ENCODE assay signal across 9 cellular contexts in genomic region chr16:10828851-10829331, GRCh38. TPM values are rescaled to one million over a fixed set of nuclear protein-coding genes. Genes with fewer than 3 reads are reported as not detected.
DNase-seq lines count a peak whose midpoint lies in the region; ATAC-seq and TF ChIP-seq lines count a peak whose summit lies in the region.
"Had no signal": no experiment of that assay in that cellular context is flagged by ENCODE, and none has a peak within 500 bp of the region (broad histone marks: within the 10 kb centered on the region; RNA-seq: fewer than 3 reads in every experiment).

No MANE protein-coding gene starts in this region.

- no peak overlapping the region for H2BK15ac ChIP-seq in mesenchymal stem cell (ENCODE audit: low read depth, poor library complexity, severe bottlenecking)

- intact Hi-C loops in dorsolateral prefrontal cortex (cut with DNase I): no loop called here

- no peak overlapping the region for H2BK5ac ChIP-seq in mesenchymal stem cell (ENCODE audit: low read depth, low read length, poor library complexity, severe bottlenecking)

- H3K27me3 ChIP-seq in dorsolateral prefrontal cortex (peaks cover 0 to 7% (median 0%) of the 10 kb centered on the region in 45 donors), mesenchymal stem cell (ENCODE audit: control insufficient read depth in 1 of 2, insufficient read depth in 1 of 2, low read length in 2 of 2) (peaks cover 0 to 16% of the 10 kb centered on the region in 2 experiments), upper lobe of left lung (no peaks in the 10 kb centered on the region)

- H2BK12ac ChIP-seq in mesenchymal stem cell (ENCODE audit: low read length in 2 of 2): no peak overlapping the region

- no peak overlapping the region for H2AFZ ChIP-seq in mesenchymal stem cell (ENCODE audit: low read depth, low read length)

- H3K79me1 ChIP-seq in mesenchymal stem cell (replicated peaks; ENCODE audit: low read length, poor library complexity, severe bottlenecking): no peaks in the 10 kb centered on the region

- H3K4me2 ChIP-seq in mesenchymal stem cell (ENCODE audit: low read length, poor library complexity, severe bottlenecking): no peak overlapping the region

- H3K9me3 Mint-ChIP-seq in activated CD8-positive, alpha-beta memory T cell treated with anti-CD3 and anti-CD28 coated beads, Interleukin-2, amount 10 ng/mL, durations not matched to agents 7 days and 5 days (ENCODE audit: low read depth): no peaks in the 10 kb centered on the region

- H3K4ac ChIP-seq in mesenchymal stem cell (ENCODE audit: low read depth in 1 of 2, low read length in 2 of 2): no peak overlapping the region

- H3K4me3 ChIP-seq in AG09309 (ENCODE audit: control insufficient read depth, low read depth, low read length) (peak overlapping the region; percentile 7), dorsolateral prefrontal cortex (peak overlapping the region in 28 of 59 donors; percentile 3 to 51 (median 25)), mesenchymal stem cell (ENCODE audit: insufficient read depth in 1 of 2, low read depth in 1 of 2, low read length in 2 of 2) (peak overlapping the region in 1 of 2 experiments; percentile 65), upper lobe of left lung (peak overlapping the region in 1 of 4 donors; percentile 1)

- no peak overlapping the region for H3K18ac ChIP-seq in mesenchymal stem cell (ENCODE audit: low read depth in 1 of 2, low read length in 2 of 2)

- H3K4me1 ChIP-seq in mesenchymal stem cell (ENCODE audit: control insufficient read depth, insufficient read depth, low read depth, low read length) (no peaks in the 10 kb centered on the region), upper lobe of left lung (peaks cover 41 to 51% (median 49%) of the 10 kb centered on the region in 4 donors)

- peak overlapping the region; percentile 92 for H3K9ac ChIP-seq in mesenchymal stem cell (ENCODE audit: low read length)

- WGBS in mesenchymal stem cell: 90% methylated on average over 15 of the region's 16 CpGs
- WGBS in upper lobe of left lung, 2 donors: 9 to 18% methylated on average over 10 to 15 of the region's 16 CpGs

- peak overlapping the region in 46 of 59 donors; percentile 1 to 93 (median 72) for H3K27ac ChIP-seq in dorsolateral prefrontal cortex
- H3K27ac ChIP-seq in mesenchymal stem cell (ENCODE audit: low read length, poor library complexity, severe bottlenecking): no peak overlapping the region
- H3K27ac ChIP-seq in upper lobe of left lung: peak overlapping the region; percentile 89 to 93 (median 90)

- no peak for TF ChIP-seq CTCF in AG09309 (IDR thresholded peaks at IDR 0.05; ENCODE audit: control insufficient read depth, insufficient read depth, low read depth, low read length, missing control alignments)
- TF ChIP-seq CTCF in dorsolateral prefrontal cortex (IDR thresholded peaks at IDR 0.05 in 54 of 56, conservative IDR thresholded peaks at IDR 0.05 in 2 of 56; ENCODE audit: low read depth in 1 of 56, partially characterized antibody in 56 of 56): no peak
- TF ChIP-seq CTCF in upper lobe of left lung (IDR thresholded peaks at IDR 0.05): no peak

- H4K8ac ChIP-seq in mesenchymal stem cell (ENCODE audit: low read length): no peak overlapping the region

- no peak overlapping the region for H3K23ac ChIP-seq in mesenchymal stem cell (ENCODE audit: low read length in 2 of 2)

- H3K4me3 Mint-ChIP-seq in activated CD8-positive, alpha-beta memory T cell treated with anti-CD3 and anti-CD28 coated beads, Interleukin-2, amount 10 ng/mL, durations not matched to agents 7 days and 5 days: no peak overlapping the region

- CTCF ChIA-PET in activated CD8-positive, alpha-beta memory T cell treated with anti-CD3 and anti-CD28 coated beads, Interleukin-2, amount 10 ng/mL, durations not matched to agents 7 days and 5 days (lab: Charles Lee): no interaction called here

- peak in 3 of 4 donors; percentile 70 to 99 (median 96) for TF ChIP-seq EP300 in upper lobe of left lung (IDR thresholded peaks at IDR 0.05)

- TF ChIP-seq POLR2A in upper lobe of left lung (IDR thresholded peaks at IDR 0.05): peak in 2 of 4 donors; percentile 24 to 67

- H3K27me3 Mint-ChIP-seq in activated CD8-positive, alpha-beta memory T cell treated with anti-CD3 and anti-CD28 coated beads, Interleukin-2, amount 10 ng/mL, durations not matched to agents 7 days and 5 days: peaks cover 11% of the 10 kb centered on the region

- H3K4me1 Mint-ChIP-seq in activated CD8-positive, alpha-beta memory T cell treated with anti-CD3 and anti-CD28 coated beads, Interleukin-2, amount 10 ng/mL, durations not matched to agents 7 days and 5 days: no peaks in the 10 kb centered on the region

- H3K27ac Mint-ChIP-seq in activated CD8-positive, alpha-beta memory T cell treated with anti-CD3 and anti-CD28 coated beads, Interleukin-2, amount 10 ng/mL, durations not matched to agents 7 days and 5 days: no peak overlapping the region

- ATAC-seq in upper lobe of left lung (ENCODE audit: low FRiP score in 2 of 2) (peak; percentile 89 to 92), GM21381 (IDR thresholded peaks at IDR 0.05; ENCODE audit: unreplicated experiment) (no peak), HG03571 (IDR thresholded peaks at IDR 0.05; ENCODE audit: unreplicated experiment) (no peak)
- no peak for ATAC-seq in activated CD8-positive, alpha-beta memory T cell treated with anti-CD3 and anti-CD28 coated beads, Interleukin-2, amount 10 ng/mL, durations not matched to agents 7 days and 5 days

- no peak overlapping the region for H4K91ac ChIP-seq in mesenchymal stem cell (ENCODE audit: low read length)

- H3K36me3 ChIP-seq in mesenchymal stem cell (ENCODE audit: control insufficient read depth in 1 of 2, insufficient read depth in 2 of 2, low read depth in 1 of 2, low read length in 2 of 2) (no peaks in the 10 kb centered on the region), upper lobe of left lung (no peaks in the 10 kb centered on the region)

- H3K9me3 ChIP-seq in mesenchymal stem cell (ENCODE audit: control insufficient read depth, low read length) (no peaks in the 10 kb centered on the region), upper lobe of left lung (no peaks in the 10 kb centered on the region)

- no peak overlapping the region for H3K14ac ChIP-seq in mesenchymal stem cell (ENCODE audit: low read length in 2 of 2)

- H2BK120ac ChIP-seq in mesenchymal stem cell (ENCODE audit: low read depth, low read length): no peak overlapping the region

- DNase-seq in AG09309 (ENCODE audit: low read depth) (peak; percentile 64), NCI-H2196 treated with DMSO at 0.1 percent for 48 hours (lab: John Stamatoyannopoulos, UW; ENCODE audit: unreplicated experiment) (peak; percentile 84), dorsolateral prefrontal cortex (peak; percentile 53 to 95 (median 76)), mesenchymal stem cell (no peak), upper lobe of left lung (peak; percentile 93 to 94)
- DNase-seq in activated CD8-positive, alpha-beta memory T cell treated with anti-CD3 and anti-CD28 coated beads, Interleukin-2, amount 10 ng/mL, durations not matched to agents 7 days and 5 days: no peak
- DNase-seq: DND-41 had no signal

- no peak overlapping the region for H2AK5ac ChIP-seq in mesenchymal stem cell (ENCODE audit: low read length, severe bottlenecking)

- no peaks in the 10 kb centered on the region for H3K36me3 Mint-ChIP-seq in activated CD8-positive, alpha-beta memory T cell treated with anti-CD3 and anti-CD28 coated beads, Interleukin-2, amount 10 ng/mL, durations not matched to agents 7 days and 5 days

RNA-seq across cellular contexts. Expression of gene TVP23A, which starts 10.3 kb away (rescaled TPM):
- total RNA-seq in dorsolateral prefrontal cortex: 10 to 100 TPM in 119 of 120 experiments, 1 to 10 TPM in 1; 9.8 to 34.1 (median 21.6) TPM
- polyA plus RNA-seq in mesenchymal stem cell (2013, experiment 1 of 2): not detected
- polyA plus RNA-seq in mesenchymal stem cell (2013, experiment 2 of 2): not detected
- total RNA-seq in upper lobe of left lung: 1 to 10 TPM in 1 of 6 donors, under 1 TPM in 3, not detected in 2; 0.20 to 2.3 (median 0.61) TPM
- not detected for total RNA-seq in activated CD8-positive, alpha-beta memory T cell treated with anti-CD3 and anti-CD28 coated beads, Interleukin-2, amount 10 ng/mL, durations not matched to agents 7 days and 5 days

RNA-seq across cellular contexts. Expression of gene CIITA, which starts 48.1 kb away (rescaled TPM):
- total RNA-seq in dorsolateral prefrontal cortex (10 to 100 TPM in 45 of 120 experiments, 1 to 10 TPM in 75; 2.8 to 32.5 (median 9.1) TPM), upper lobe of left lung (100 to 1,000 TPM in 2 of 6 donors, 10 to 100 TPM in 4; 27.2 to 145 (median 83.2) TPM)
- not detected for polyA plus RNA-seq in mesenchymal stem cell (2013, experiment 1 of 2)
- 0.01 TPM for polyA plus RNA-seq in mesenchymal stem cell (2013, experiment 2 of 2)
- 100 to 1,000 TPM in 1 of 2 experiments, 10 to 100 TPM in 1; 68.7 to 103 TPM for total RNA-seq in activated CD8-positive, alpha-beta memory T cell treated with anti-CD3 and anti-CD28 coated beads, Interleukin-2, amount 10 ng/mL, durations not matched to agents 7 days and 5 days

Comparison
In these comparisons a context has a peak if more than half of its experiments do, and no peak if none do; other contexts are left out.
1. DNase-seq: peak in AG09309 (single experiment), NCI-H2196 treated with DMSO at 0.1 percent for 48 hours (single experiment), dorsolateral prefrontal cortex (10 of 10) and upper lobe of left lung (2 of 2); none in mesenchymal stem cell (single experiment) and activated CD8-positive, alpha-beta memory T cell treated with anti-CD3 and anti-CD28 coated beads, Interleukin-2, amount 10 ng/mL, durations not matched to agents 7 days and 5 days (single experiment).
2. ATAC-seq: peak in upper lobe of left lung (2 of 2); none in GM21381 (single experiment), HG03571 (single experiment) and activated CD8-positive, alpha-beta memory T cell treated with anti-CD3 and anti-CD28 coated beads, Interleukin-2, amount 10 ng/mL, durations not matched to agents 7 days and 5 days (single experiment).